Comparison of ENCODE assay signal across 1 cellular context in the genomic region with DNA sequence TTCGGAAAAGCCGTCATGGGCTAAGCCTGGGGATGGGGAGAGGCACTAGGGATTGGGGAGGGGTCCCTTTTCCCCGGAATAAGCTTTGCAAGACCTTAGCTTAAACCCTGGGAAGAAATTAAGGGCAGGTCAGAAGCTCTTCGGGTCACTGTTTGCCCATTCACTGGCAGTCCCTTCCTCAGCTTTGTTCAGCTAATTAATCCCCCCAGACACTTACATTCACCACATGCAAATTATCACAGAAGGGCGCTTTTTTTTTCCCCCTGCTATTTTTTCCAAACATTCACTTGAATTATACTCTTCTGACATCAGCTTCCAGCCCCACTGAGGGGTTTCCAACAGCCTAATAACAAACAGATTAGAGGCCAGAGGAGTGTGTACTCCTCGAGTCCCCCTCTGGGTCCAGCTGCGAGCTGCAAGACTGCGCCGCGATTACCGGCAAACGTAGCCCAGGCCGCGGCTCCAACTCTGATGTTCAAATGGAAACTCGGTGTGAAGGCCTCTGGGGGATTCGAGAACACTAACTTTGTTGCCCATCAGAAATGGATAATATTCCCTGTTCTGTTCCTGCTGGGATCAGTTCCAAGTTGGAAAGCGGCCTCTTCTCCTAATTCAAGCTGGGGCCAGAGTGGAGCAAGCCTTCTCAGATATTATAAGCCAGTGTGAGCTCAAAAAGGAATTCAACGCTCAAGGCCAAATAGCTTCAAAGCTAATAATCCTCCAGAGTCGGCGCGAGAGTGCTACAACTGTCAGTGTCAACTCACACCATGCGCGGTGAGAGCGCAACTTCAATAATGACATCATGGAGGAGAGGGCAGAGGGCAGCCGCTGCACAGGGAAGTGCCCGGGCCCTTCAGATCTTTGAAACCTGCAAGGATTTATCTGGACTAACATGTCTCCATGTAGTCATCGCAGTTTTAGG.
TF ChIP-seq lines count a peak whose summit lies in the region.

No MANE protein-coding gene starts in this region.

TF ChIP-seq in GM23338, 12 proteins besides CTCF, POLR2A, EP300 and RAD21 (continued from another document):
- TF ChIP-seq, protein P1, sequence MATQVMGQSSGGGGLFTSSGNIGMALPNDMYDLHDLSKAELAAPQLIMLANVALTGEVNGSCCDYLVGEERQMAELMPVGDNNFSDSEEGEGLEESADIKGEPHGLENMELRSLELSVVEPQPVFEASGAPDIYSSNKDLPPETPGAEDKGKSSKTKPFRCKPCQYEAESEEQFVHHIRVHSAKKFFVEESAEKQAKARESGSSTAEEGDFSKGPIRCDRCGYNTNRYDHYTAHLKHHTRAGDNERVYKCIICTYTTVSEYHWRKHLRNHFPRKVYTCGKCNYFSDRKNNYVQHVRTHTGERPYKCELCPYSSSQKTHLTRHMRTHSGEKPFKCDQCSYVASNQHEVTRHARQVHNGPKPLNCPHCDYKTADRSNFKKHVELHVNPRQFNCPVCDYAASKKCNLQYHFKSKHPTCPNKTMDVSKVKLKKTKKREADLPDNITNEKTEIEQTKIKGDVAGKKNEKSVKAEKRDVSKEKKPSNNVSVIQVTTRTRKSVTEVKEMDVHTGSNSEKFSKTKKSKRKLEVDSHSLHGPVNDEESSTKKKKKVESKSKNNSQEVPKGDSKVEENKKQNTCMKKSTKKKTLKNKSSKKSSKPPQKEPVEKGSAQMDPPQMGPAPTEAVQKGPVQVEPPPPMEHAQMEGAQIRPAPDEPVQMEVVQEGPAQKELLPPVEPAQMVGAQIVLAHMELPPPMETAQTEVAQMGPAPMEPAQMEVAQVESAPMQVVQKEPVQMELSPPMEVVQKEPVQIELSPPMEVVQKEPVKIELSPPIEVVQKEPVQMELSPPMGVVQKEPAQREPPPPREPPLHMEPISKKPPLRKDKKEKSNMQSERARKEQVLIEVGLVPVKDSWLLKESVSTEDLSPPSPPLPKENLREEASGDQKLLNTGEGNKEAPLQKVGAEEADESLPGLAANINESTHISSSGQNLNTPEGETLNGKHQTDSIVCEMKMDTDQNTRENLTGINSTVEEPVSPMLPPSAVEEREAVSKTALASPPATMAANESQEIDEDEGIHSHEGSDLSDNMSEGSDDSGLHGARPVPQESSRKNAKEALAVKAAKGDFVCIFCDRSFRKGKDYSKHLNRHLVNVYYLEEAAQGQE (IDR thresholded peaks at IDR 0.05; ENCODE audit: unreplicated experiment): no peak
- TF ChIP-seq EZH2 (IDR thresholded peaks at IDR 0.05; ENCODE audit: low read depth, unreplicated experiment) (no peak), POLR2AphosphoS5 (IDR thresholded peaks at IDR 0.05; ENCODE audit: low read depth) (no peak), EZH2phosphoT487 (IDR thresholded peaks at IDR 0.05; ENCODE audit: unreplicated experiment) (no peak), NANOG (IDR thresholded peaks at IDR 0.05; ENCODE audit: borderline replicate concordance) (no peak), ZNF331 (CRISPR knock-in tag; IDR thresholded peaks at IDR 0.05; ENCODE audit: low read depth) (no peak), ZNF462 (CRISPR knock-in tag; IDR thresholded peaks at IDR 0.05) (no peak)
- TF ChIP-seq, protein P2, sequence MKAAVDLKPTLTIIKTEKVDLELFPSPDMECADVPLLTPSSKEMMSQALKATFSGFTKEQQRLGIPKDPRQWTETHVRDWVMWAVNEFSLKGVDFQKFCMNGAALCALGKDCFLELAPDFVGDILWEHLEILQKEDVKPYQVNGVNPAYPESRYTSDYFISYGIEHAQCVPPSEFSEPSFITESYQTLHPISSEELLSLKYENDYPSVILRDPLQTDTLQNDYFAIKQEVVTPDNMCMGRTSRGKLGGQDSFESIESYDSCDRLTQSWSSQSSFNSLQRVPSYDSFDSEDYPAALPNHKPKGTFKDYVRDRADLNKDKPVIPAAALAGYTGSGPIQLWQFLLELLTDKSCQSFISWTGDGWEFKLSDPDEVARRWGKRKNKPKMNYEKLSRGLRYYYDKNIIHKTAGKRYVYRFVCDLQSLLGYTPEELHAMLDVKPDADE (IDR thresholded peaks at IDR 0.05): no peak
